In the genomic region with DNA sequence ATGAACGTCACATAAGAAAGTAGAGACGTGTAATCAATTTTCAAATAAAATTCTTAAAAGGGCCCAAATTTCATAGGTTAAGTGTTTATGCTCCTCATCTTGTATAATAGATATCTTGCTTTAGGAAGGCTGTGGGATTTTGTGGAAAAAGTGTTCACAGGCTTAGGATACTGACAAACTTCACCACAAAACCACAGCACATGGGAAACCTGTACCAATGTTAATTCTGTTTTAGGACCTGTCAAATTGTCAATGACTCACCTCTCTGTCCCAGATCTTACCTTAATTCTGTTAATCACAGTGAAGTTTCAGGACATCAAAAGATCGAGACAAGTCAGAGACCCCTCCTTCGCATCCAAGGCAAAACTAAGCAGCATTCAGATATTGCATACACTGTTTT, we compare ENCODE assay signal across 29 cellular contexts. TPM values are rescaled to one million over a fixed set of nuclear protein-coding genes. Genes with fewer than 3 reads are reported as not detected.
DNase-seq lines count a peak whose midpoint lies in the region; ATAC-seq, FAIRE-seq and TF ChIP-seq lines count a peak whose summit lies in the region.
"Had no signal": no experiment of that assay in that cellular context is flagged by ENCODE, and none has a peak within 500 bp of the region (broad histone marks: within the 10 kb centered on the region; RNA-seq: fewer than 3 reads in every experiment).

No MANE protein-coding gene starts in this region.

- no peaks in the 10 kb centered on the region for H3K36me3 ChIP-seq in astrocyte (ENCODE audit: insufficient read depth, low read length)
- H3K36me3 ChIP-seq: HAP-1, SJCRH30, upper lobe of left lung had no signal

- peak overlapping the region; percentile 97 for H3K27ac ChIP-seq in astrocyte (ENCODE audit: low read depth, low read length)
- peak overlapping the region; percentile 99 for H3K27ac ChIP-seq in foreskin keratinocyte
- H3K27ac ChIP-seq: SJCRH30, upper lobe of left lung had no signal

- H3K9me3 ChIP-seq in astrocyte (ENCODE audit: insufficient read depth, low read depth, low read length) = no peaks in the 10 kb centered on the region
- H3K9me3 ChIP-seq: HAP-1, SJCRH30, upper lobe of left lung had no signal

- H3K27me3 ChIP-seq in astrocyte (ENCODE audit: insufficient read depth, low read length) (no peaks in the 10 kb centered on the region), foreskin keratinocyte (no peaks in the 10 kb centered on the region)
- H3K27me3 ChIP-seq: upper lobe of left lung had no signal

- no peak overlapping the region for H3K4me3 Mint-ChIP-seq in astrocyte (ENCODE audit: unreplicated experiment)
- H3K4me3 Mint-ChIP-seq in natural killer cell treated with Interleukin-12 subunit alpha and Interleukin-12 subunit beta and Interleukin-15 and Interleukin-18, amount 100 ng/mL, for 72 hours = no peak overlapping the region
- H3K4me3 Mint-ChIP-seq: activated CD4-positive, alpha-beta T cell treated with anti-CD3 and anti-CD28 coated beads for 36 hours; activated naive CD4-positive, alpha-beta T cell treated with anti-CD3 and anti-CD28 coated beads for 36 hours; activated T-cell treated with anti-CD3 and anti-CD28 coated beads, Interleukin-2, amount 50 U/mL, for 24 hours; nephron progenitor cell had no signal

- H3K9me3 Mint-ChIP-seq in astrocyte (ENCODE audit: unreplicated experiment) = peaks cover 5% of the 10 kb centered on the region
- no peaks in the 10 kb centered on the region for H3K9me3 Mint-ChIP-seq in natural killer cell treated with Interleukin-12 subunit alpha and Interleukin-12 subunit beta and Interleukin-15 and Interleukin-18, amount 100 ng/mL, for 72 hours
- H3K9me3 Mint-ChIP-seq: activated T-cell treated with anti-CD3 and anti-CD28 coated beads, Interleukin-2, amount 50 U/mL, for 24 hours had no signal

- H3K36me3 Mint-ChIP-seq in astrocyte (ENCODE audit: low read depth, unreplicated experiment) = no peaks in the 10 kb centered on the region
- no peaks in the 10 kb centered on the region for H3K36me3 Mint-ChIP-seq in natural killer cell treated with Interleukin-12 subunit alpha and Interleukin-12 subunit beta and Interleukin-15 and Interleukin-18, amount 100 ng/mL, for 72 hours

- peak overlapping the region; percentile 56 for H3K9ac ChIP-seq in astrocyte (ENCODE audit: low read length)

- peak overlapping the region; percentile 76 for H3K4me2 ChIP-seq in astrocyte (ENCODE audit: low read length)

- no peak overlapping the region for H2AFZ ChIP-seq in astrocyte (ENCODE audit: low read depth, low read length)

- peak overlapping the region; percentile 98 for H3K27ac Mint-ChIP-seq in astrocyte (ENCODE audit: unreplicated experiment)
- H3K27ac Mint-ChIP-seq in natural killer cell treated with Interleukin-12 subunit alpha and Interleukin-12 subunit beta and Interleukin-15 and Interleukin-18, amount 100 ng/mL, for 72 hours = no peak overlapping the region
- H3K27ac Mint-ChIP-seq: activated CD4-positive, alpha-beta T cell treated with anti-CD3 and anti-CD28 coated beads for 36 hours; activated naive CD4-positive, alpha-beta T cell treated with anti-CD3 and anti-CD28 coated beads for 36 hours; activated T-cell treated with anti-CD3 and anti-CD28 coated beads, Interleukin-2, amount 50 U/mL, for 24 hours; nephron progenitor cell had no signal

- peaks cover 31% of the 10 kb centered on the region for H3K4me1 ChIP-seq in astrocyte (ENCODE audit: insufficient read depth, low read length)
- H3K4me1 ChIP-seq in foreskin keratinocyte = peaks cover 52% of the 10 kb centered on the region
- H3K4me1 ChIP-seq: HAP-1 had no signal

- no peaks in the 10 kb centered on the region for H3K27me3 Mint-ChIP-seq in astrocyte (ENCODE audit: low read depth, unreplicated experiment)
- H3K27me3 Mint-ChIP-seq in natural killer cell treated with Interleukin-12 subunit alpha and Interleukin-12 subunit beta and Interleukin-15 and Interleukin-18, amount 100 ng/mL, for 72 hours = peaks cover 9 to 10% of the 10 kb centered on the region in 2 donors

- no peak for TF ChIP-seq CTCF in AG10803 (conservative IDR thresholded peaks at IDR 0.05; ENCODE audit: low read length)
- TF ChIP-seq CTCF in astrocyte (IDR thresholded peaks at IDR 0.05; ENCODE audit: insufficient read depth, low read depth, low read length) = no peak
- no peak for TF ChIP-seq CTCF in foreskin keratinocyte (conservative IDR thresholded peaks at IDR 0.05)

- H3K79me2 ChIP-seq in astrocyte (ENCODE audit: insufficient read depth, low read length) = no peaks in the 10 kb centered on the region

- no peaks in the 10 kb centered on the region for H4K20me1 ChIP-seq in astrocyte (ENCODE audit: insufficient read depth, low read length)

- DNase-seq in AG10803 (ENCODE audit: low read depth) (peak; percentile 11), LHCN-M2 (ENCODE audit: low read depth) (peak; percentile 25), astrocyte (ENCODE audit: low read depth) (peak; percentile 91), foreskin keratinocyte (peak; percentile 90 to 96), NCI-H128 (lab: John Stamatoyannopoulos, UW; ENCODE audit: unreplicated experiment) (no peak)
- no peak for DNase-seq in natural killer cell treated with Interleukin-12 subunit alpha and Interleukin-12 subunit beta and Interleukin-15 and Interleukin-18, amount 100 ng/mL, for 72 hours (ENCODE audit: low spot score)
- DNase-seq: activated CD4-positive, alpha-beta T cell treated with anti-CD3 and anti-CD28 coated beads for 36 hours; activated CD8-positive, alpha-beta memory T cell treated with anti-CD3 and anti-CD28 coated beads for 24 hours; activated naive CD4-positive, alpha-beta T cell treated with anti-CD3 and anti-CD28 coated beads for 36 hours; activated T-cell treated with anti-CD3 and anti-CD28 coated beads, Interleukin-2, amount 50 U/mL, for 24 hours; C1 segment of cervical spinal cord; erythroblast; Karpas-422; NCI-H1048; NCI-H1930; NCI-H446; nephron progenitor cell; OCI-M1; SJCRH30; stimulated activated CD4-positive, alpha-beta T cell treated with anti-CD3 and anti-CD28 coated beads, Interleukin-15, amount 100 ng/mL, for 24 hours; upper lobe of left lung had no signal

- peaks cover 28% of the 10 kb centered on the region for H3K4me1 Mint-ChIP-seq in astrocyte (ENCODE audit: low read depth, unreplicated experiment)
- peaks cover 21 to 33% of the 10 kb centered on the region in 2 donors for H3K4me1 Mint-ChIP-seq in natural killer cell treated with Interleukin-12 subunit alpha and Interleukin-12 subunit beta and Interleukin-15 and Interleukin-18, amount 100 ng/mL, for 72 hours (ENCODE audit: low read depth in 2 of 2)

- peak; percentile 69 for FAIRE-seq in astrocyte (lab: Jason Lieb, UNC)
- FAIRE-seq: D721Med had no signal

- ATAC-seq in foreskin keratinocyte (peak; percentile 58), HG02973 (IDR thresholded peaks at IDR 0.05; ENCODE audit: unreplicated experiment) (no peak), HG03439 (IDR thresholded peaks at IDR 0.05; ENCODE audit: unreplicated experiment) (no peak)
- ATAC-seq in natural killer cell treated with Interleukin-12 subunit alpha and Interleukin-12 subunit beta and Interleukin-15 and Interleukin-18, amount 100 ng/mL, for 72 hours = no peak
- ATAC-seq: sciatic nerve had no signal

- H3K4me3 ChIP-seq in AG10803 (ENCODE audit: low read length) (no peak overlapping the region), astrocyte (ENCODE audit: insufficient read depth, low read depth, low read length) (no peak overlapping the region)
- H3K4me3 ChIP-seq: HAP-1, SJCRH30, upper lobe of left lung had no signal

RNA-seq across cellular contexts. Expression of a gene that starts 24.2 kb away (rescaled TPM):
- total RNA-seq in LHCN-M2 (2014; rRNA removed) = not detected in 2 replicates
- not detected for polyA plus RNA-seq in LHCN-M2 (2012)
- total RNA-seq in astrocyte = not detected in 2 replicates
- 1,075 and 1,699 TPM in 2 replicates for total RNA-seq in foreskin keratinocyte
- 1,152 and 1,968 TPM in 2 replicates for polyA plus RNA-seq in foreskin keratinocyte
- total RNA-seq in natural killer cell treated with Interleukin-12 subunit alpha and Interleukin-12 subunit beta and Interleukin-15 and Interleukin-18, amount 100 ng/mL, for 72 hours = not detected
- total RNA-seq: activated CD4-positive, alpha-beta T cell treated with anti-CD3 and anti-CD28 coated beads for 36 hours; activated naive CD4-positive, alpha-beta T cell treated with anti-CD3 and anti-CD28 coated beads for 36 hours; cerebellum; glomerular endothelial cell; sciatic nerve; SJCRH30; T-helper 1 cell treated with Interleukin-12 subunit alpha and Interleukin-12 subunit beta and Interleukin-4 antibody, amounts not matched to agents 30 ng/mL and 1 ng/mL, for 36 hours had no signal

RNA-seq across cellular contexts. Expression of a gene that starts 48.7 kb away (rescaled TPM):
- total RNA-seq in LHCN-M2 (2014; rRNA removed) (not detected in 2 replicates), astrocyte (not detected in 2 replicates), foreskin keratinocyte (not detected in 2 replicates)
- polyA plus RNA-seq in LHCN-M2 (2012) = not detected
- polyA plus RNA-seq in foreskin keratinocyte = not detected in 2 replicates
- total RNA-seq in natural killer cell treated with Interleukin-12 subunit alpha and Interleukin-12 subunit beta and Interleukin-15 and Interleukin-18, amount 100 ng/mL, for 72 hours = 10 to 100 TPM in 1 of 2 donors, 1 to 10 TPM in 1; 5.1 to 12.4 TPM
- total RNA-seq: activated naive CD4-positive, alpha-beta T cell treated with anti-CD3 and anti-CD28 coated beads for 36 hours; cerebellum; glomerular endothelial cell; SJCRH30 had no signal

Comparison
In these comparisons a context has a peak if more than half of its experiments do, and no peak if none do; other contexts are left out.
1. DNase-seq: peak in AG10803 (single experiment), LHCN-M2 (single experiment), astrocyte (single experiment) and foreskin keratinocyte (2 of 2); none in NCI-H128 (single experiment) and natural killer cell treated with Interleukin-12 subunit alpha and Interleukin-12 subunit beta and Interleukin-15 and Interleukin-18, amount 100 ng/mL, for 72 hours (single experiment).
2. RNA of a gene that starts 24.2 kb away (total RNA-seq): 1,075 to 1,699 TPM in foreskin keratinocyte; not detected in LHCN-M2, not detected in astrocyte and not detected in natural killer cell treated with Interleukin-12 subunit alpha and Interleukin-12 subunit beta and Interleukin-15 and Interleukin-18, amount 100 ng/mL, for 72 hours; every median in the first group is over 1,000 times any median in the second.